ENCODE assay signal across 8 cellular contexts in the genomic region with DNA sequence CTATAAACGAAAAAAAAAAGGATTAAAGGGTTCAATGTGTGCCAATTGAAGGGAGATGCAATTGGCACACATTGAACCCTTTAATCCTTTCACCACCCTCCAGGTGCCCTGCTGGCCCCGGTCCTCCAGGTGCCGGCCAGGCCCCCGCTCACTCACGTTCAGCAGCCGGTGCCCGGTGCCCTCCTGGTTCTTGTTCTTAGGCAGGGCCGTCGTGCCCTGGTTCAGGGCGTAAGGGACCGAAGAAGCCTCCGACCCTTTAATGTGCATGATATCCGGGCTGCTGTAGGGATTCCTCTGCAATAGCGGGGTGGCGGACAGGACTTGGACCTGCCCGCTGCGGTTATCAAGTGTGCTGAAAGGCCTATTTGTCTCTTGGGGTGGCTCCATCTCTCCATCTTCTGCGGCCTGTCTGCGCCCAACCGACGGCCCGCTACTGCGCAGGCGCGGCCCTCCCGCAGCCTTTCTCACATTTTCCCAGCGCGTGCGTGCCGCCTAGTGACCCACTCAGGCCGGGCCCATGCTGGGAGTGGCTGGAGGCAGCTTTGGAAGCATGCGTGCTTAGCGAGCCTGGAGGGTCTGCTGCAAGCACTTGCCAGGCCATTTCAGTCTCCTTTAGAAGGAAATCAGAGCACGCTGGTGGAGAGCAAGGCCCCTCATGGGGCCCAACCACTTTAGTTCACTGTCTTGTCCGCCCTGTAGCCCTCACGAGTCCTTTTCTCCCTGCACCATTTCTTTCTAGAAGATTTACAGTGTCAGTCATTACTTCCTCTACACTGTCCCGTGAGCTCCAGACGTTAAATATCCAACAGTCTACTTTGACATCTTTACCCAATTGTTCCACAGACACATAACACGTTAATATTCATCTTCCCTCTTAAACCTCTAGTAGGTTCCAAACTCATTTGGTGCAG. TPM values are rescaled to one million over a fixed set of nuclear protein-coding genes. Genes with fewer than 3 reads are reported as not detected.
DNase-seq lines count a peak whose midpoint lies in the region; ATAC-seq and TF ChIP-seq lines count a peak whose summit lies in the region.

No MANE protein-coding gene starts in this region.

- TF ChIP-seq CTCF in retinal pigment epithelial cell (conservative IDR thresholded peaks at IDR 0.05; ENCODE audit: low read depth, low read length) = peak; percentile 33

- H3K4me3 ChIP-seq in retinal pigment epithelial cell (ENCODE audit: low read length) = peak overlapping the region; percentile 12

- DNase-seq in ELR (ENCODE audit: low read depth) (peak; percentile 63), T1000 (lab: John Stamatoyannopoulos, UW) (peak; percentile 81), Right ventricle myocardium inferior (ENCODE audit: missing footprints) (peak; percentile 91), retinal pigment epithelial cell (ENCODE audit: low read depth) (no peak)
- DNase-seq in activated T-cell treated with anti-CD3 and anti-CD28 coated beads, Interleukin-2, amount 50 U/mL, for 1 hour = no peak

- intact Hi-C loops in Right ventricle myocardium inferior (cut with DNase I) = no loop called here

- ATAC-seq in Right ventricle myocardium inferior (peak; percentile 96), GM21529 (IDR thresholded peaks at IDR 0.05; ENCODE audit: unreplicated experiment) (no peak), GM18909 (IDR thresholded peaks at IDR 0.05; ENCODE audit: poor library complexity, unreplicated experiment) (no peak), GM18502 (IDR thresholded peaks at IDR 0.05; ENCODE audit: poor library complexity, unreplicated experiment) (no peak)

RNA-seq across cellular contexts. Expression of a gene that starts 24.3 kb away (rescaled TPM):
- total RNA-seq in Right ventricle myocardium inferior = 14.6 TPM

Comparison
In these comparisons a context has a peak if more than half of its experiments do, and no peak if none do; other contexts are left out.
1. DNase-seq: peak in ELR (single experiment), T1000 (single experiment) and Right ventricle myocardium inferior (single experiment); none in retinal pigment epithelial cell (single experiment) and activated T-cell treated with anti-CD3 and anti-CD28 coated beads, Interleukin-2, amount 50 U/mL, for 1 hour (single experiment).